Comparison of ENCODE assay signal across 1 cellular context in the genomic region with DNA sequence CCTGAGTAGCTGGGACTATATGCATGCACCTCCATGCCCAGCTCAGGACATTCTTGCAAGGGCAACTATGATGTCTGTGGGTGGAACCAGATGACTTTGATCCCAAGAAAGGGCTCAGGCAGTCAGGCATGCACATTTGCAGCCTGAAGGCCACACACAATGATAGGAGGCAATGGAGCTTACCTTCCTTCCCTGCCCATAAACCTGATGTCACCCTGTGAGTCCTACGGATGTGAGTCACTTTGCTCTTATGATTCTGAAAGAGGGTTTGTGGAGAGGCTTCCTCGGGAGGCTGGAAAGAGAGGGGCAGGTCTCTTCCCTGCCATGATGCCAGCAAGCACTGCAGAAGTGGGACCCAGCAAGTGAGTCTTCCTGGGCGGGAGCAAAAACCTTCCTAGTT.
TF ChIP-seq lines count a peak whose summit lies in the region.

No MANE protein-coding gene starts in this region.

TF ChIP-seq in K562, 482 proteins besides CTCF, POLR2A, EP300 and RAD21 (continued from another document):
- TF ChIP-seq, protein P1, sequence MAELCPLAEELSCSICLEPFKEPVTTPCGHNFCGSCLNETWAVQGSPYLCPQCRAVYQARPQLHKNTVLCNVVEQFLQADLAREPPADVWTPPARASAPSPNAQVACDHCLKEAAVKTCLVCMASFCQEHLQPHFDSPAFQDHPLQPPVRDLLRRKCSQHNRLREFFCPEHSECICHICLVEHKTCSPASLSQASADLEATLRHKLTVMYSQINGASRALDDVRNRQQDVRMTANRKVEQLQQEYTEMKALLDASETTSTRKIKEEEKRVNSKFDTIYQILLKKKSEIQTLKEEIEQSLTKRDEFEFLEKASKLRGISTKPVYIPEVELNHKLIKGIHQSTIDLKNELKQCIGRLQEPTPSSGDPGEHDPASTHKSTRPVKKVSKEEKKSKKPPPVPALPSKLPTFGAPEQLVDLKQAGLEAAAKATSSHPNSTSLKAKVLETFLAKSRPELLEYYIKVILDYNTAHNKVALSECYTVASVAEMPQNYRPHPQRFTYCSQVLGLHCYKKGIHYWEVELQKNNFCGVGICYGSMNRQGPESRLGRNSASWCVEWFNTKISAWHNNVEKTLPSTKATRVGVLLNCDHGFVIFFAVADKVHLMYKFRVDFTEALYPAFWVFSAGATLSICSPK (IDR thresholded peaks at IDR 0.05; ENCODE audit: borderline replicate concordance): no peak
- TF ChIP-seq FOSL1 (tag; conservative IDR thresholded peaks at IDR 0.05) (peak; percentile 83), PHF20 (IDR thresholded peaks at IDR 0.05; ENCODE audit: partially characterized antibody) (no peak), TCF7L2 (IDR thresholded peaks at IDR 0.05; ENCODE audit: low read depth, low read length) (no peak), GATAD2A (IDR thresholded peaks at IDR 0.05) (no peak)
- TF ChIP-seq, protein P2, sequence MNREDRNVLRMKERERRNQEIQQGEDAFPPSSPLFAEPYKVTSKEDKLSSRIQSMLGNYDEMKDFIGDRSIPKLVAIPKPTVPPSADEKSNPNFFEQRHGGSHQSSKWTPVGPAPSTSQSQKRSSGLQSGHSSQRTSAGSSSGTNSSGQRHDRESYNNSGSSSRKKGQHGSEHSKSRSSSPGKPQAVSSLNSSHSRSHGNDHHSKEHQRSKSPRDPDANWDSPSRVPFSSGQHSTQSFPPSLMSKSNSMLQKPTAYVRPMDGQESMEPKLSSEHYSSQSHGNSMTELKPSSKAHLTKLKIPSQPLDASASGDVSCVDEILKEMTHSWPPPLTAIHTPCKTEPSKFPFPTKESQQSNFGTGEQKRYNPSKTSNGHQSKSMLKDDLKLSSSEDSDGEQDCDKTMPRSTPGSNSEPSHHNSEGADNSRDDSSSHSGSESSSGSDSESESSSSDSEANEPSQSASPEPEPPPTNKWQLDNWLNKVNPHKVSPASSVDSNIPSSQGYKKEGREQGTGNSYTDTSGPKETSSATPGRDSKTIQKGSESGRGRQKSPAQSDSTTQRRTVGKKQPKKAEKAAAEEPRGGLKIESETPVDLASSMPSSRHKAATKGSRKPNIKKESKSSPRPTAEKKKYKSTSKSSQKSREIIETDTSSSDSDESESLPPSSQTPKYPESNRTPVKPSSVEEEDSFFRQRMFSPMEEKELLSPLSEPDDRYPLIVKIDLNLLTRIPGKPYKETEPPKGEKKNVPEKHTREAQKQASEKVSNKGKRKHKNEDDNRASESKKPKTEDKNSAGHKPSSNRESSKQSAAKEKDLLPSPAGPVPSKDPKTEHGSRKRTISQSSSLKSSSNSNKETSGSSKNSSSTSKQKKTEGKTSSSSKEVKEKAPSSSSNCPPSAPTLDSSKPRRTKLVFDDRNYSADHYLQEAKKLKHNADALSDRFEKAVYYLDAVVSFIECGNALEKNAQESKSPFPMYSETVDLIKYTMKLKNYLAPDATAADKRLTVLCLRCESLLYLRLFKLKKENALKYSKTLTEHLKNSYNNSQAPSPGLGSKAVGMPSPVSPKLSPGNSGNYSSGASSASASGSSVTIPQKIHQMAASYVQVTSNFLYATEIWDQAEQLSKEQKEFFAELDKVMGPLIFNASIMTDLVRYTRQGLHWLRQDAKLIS (CRISPR knock-in tag; IDR thresholded peaks at IDR 0.05): no peak
- TF ChIP-seq, protein P3, sequence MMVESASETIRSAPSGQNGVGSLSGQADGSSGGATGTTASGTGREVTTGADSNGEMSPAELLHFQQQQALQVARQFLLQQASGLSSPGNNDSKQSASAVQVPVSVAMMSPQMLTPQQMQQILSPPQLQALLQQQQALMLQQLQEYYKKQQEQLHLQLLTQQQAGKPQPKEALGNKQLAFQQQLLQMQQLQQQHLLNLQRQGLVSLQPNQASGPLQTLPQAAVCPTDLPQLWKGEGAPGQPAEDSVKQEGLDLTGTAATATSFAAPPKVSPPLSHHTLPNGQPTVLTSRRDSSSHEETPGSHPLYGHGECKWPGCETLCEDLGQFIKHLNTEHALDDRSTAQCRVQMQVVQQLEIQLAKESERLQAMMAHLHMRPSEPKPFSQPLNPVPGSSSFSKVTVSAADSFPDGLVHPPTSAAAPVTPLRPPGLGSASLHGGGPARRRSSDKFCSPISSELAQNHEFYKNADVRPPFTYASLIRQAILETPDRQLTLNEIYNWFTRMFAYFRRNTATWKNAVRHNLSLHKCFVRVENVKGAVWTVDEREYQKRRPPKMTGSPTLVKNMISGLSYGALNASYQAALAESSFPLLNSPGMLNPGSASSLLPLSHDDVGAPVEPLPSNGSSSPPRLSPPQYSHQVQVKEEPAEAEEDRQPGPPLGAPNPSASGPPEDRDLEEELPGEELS (CRISPR knock-in tag; IDR thresholded peaks at IDR 0.05; ENCODE audit: borderline replicate concordance): no peak
TF ChIP-seq in K562: peak in this region for 9.
